In genomic region chr12:104345234-104346066, GRCh38 we compare ENCODE assay signal across 14 cellular contexts.
"Had no signal": no experiment of that assay in that cellular context is flagged by ENCODE, and none has a peak within 500 bp of the region (broad histone marks: within the 10 kb centered on the region; RNA-seq: fewer than 3 reads in every experiment).

No MANE protein-coding gene starts in this region.

- H3K27me3 Mint-ChIP-seq: activated CD8-positive, alpha-beta T cell treated with anti-CD3 and anti-CD28 coated beads for 36 hours; activated naive CD8-positive, alpha-beta T cell treated with anti-CD3 and anti-CD28 coated beads, Interleukin-2, amount 50 U/mL, for 24 hours; natural killer cell treated with Interleukin-12 subunit alpha and Interleukin-12 subunit beta and Interleukin-15 and Interleukin-18, amount 100 ng/mL, for 72 hours; stimulated activated naive CD8-positive, alpha-beta T cell treated with anti-CD3 and anti-CD28 coated beads, Interleukin-15, Interleukin-2, amounts not matched to agents 100 ng/mL and 50 ng/mL, for 24 hours had no signal

- H3K9me3 Mint-ChIP-seq: activated CD8-positive, alpha-beta T cell treated with anti-CD3 and anti-CD28 coated beads for 36 hours; activated naive CD8-positive, alpha-beta T cell treated with anti-CD3 and anti-CD28 coated beads, Interleukin-2, amount 50 U/mL, for 24 hours; activated T-helper 1 cell treated with anti-CD3 and anti-CD28 coated beads, Interleukin-12 subunit alpha, Interleukin-12 subunit beta, Interleukin-2, Interleukin-4 antibody, amounts not matched to agents 30 ng/mL and 10 ng/mL and 1 ng/mL, durations not matched to agents 14 hours and 24 hours and 36 hours; immature natural killer cell; natural killer cell treated with Interleukin-12 subunit alpha and Interleukin-12 subunit beta and Interleukin-15 and Interleukin-18, amount 100 ng/mL, for 72 hours; stimulated activated naive CD8-positive, alpha-beta T cell treated with anti-CD3 and anti-CD28 coated beads, Interleukin-15, Interleukin-2, amounts not matched to agents 100 ng/mL and 50 ng/mL, for 24 hours had no signal

- ATAC-seq: activated CD8-positive, alpha-beta T cell treated with anti-CD3 and anti-CD28 coated beads for 36 hours; activated naive CD8-positive, alpha-beta T cell treated with anti-CD3 and anti-CD28 coated beads, Interleukin-2, amount 50 U/mL, for 24 hours; mucosa of descending colon; natural killer cell treated with Interleukin-12 subunit alpha and Interleukin-12 subunit beta and Interleukin-15 and Interleukin-18, amount 100 ng/mL, for 72 hours had no signal

- H3K27ac Mint-ChIP-seq: activated CD8-positive, alpha-beta T cell treated with anti-CD3 and anti-CD28 coated beads for 36 hours; activated naive CD8-positive, alpha-beta T cell treated with anti-CD3 and anti-CD28 coated beads, Interleukin-2, amount 50 U/mL, for 24 hours; activated T-helper 1 cell treated with anti-CD3 and anti-CD28 coated beads, Interleukin-12 subunit alpha, Interleukin-12 subunit beta, Interleukin-2, Interleukin-4 antibody, amounts not matched to agents 30 ng/mL and 10 ng/mL and 1 ng/mL, durations not matched to agents 14 hours and 24 hours and 36 hours; natural killer cell treated with Interleukin-12 subunit alpha and Interleukin-12 subunit beta and Interleukin-15 and Interleukin-18, amount 100 ng/mL, for 72 hours; stimulated activated naive CD8-positive, alpha-beta T cell treated with anti-CD3 and anti-CD28 coated beads, Interleukin-15, Interleukin-2, amounts not matched to agents 100 ng/mL and 50 ng/mL, for 24 hours had no signal

- H3K9me3 ChIP-seq: mucosa of descending colon had no signal

- H3K4me3 Mint-ChIP-seq: activated CD8-positive, alpha-beta T cell treated with anti-CD3 and anti-CD28 coated beads for 36 hours; activated naive CD8-positive, alpha-beta T cell treated with anti-CD3 and anti-CD28 coated beads, Interleukin-2, amount 50 U/mL, for 24 hours; activated T-helper 1 cell treated with anti-CD3 and anti-CD28 coated beads, Interleukin-12 subunit alpha, Interleukin-12 subunit beta, Interleukin-2, Interleukin-4 antibody, amounts not matched to agents 30 ng/mL and 10 ng/mL and 1 ng/mL, durations not matched to agents 14 hours and 24 hours and 36 hours; immature natural killer cell; natural killer cell treated with Interleukin-12 subunit alpha and Interleukin-12 subunit beta and Interleukin-15 and Interleukin-18, amount 100 ng/mL, for 72 hours; stimulated activated naive CD8-positive, alpha-beta T cell treated with anti-CD3 and anti-CD28 coated beads, Interleukin-15, Interleukin-2, amounts not matched to agents 100 ng/mL and 50 ng/mL, for 24 hours had no signal

- DNase-seq: activated CD8-positive, alpha-beta T cell treated with anti-CD3 and anti-CD28 coated beads for 36 hours; activated naive CD4-positive, alpha-beta T cell; activated naive CD8-positive, alpha-beta T cell treated with anti-CD3 and anti-CD28 coated beads, Interleukin-2, amount 50 U/mL, for 24 hours; cortex of kidney; effector memory CD4-positive, alpha-beta T cell; immature natural killer cell; mucosa of descending colon; occipital lobe; stimulated activated CD4-positive, alpha-beta T cell treated with anti-CD3 and anti-CD28 coated beads, Interleukin-4, amount 100 ng/mL, for 24 hours; T-helper 9 cell had no signal

- H3K4me3 ChIP-seq: lung, mucosa of descending colon had no signal

- H3K4me1 Mint-ChIP-seq: immature natural killer cell had no signal
